In the genomic region with DNA sequence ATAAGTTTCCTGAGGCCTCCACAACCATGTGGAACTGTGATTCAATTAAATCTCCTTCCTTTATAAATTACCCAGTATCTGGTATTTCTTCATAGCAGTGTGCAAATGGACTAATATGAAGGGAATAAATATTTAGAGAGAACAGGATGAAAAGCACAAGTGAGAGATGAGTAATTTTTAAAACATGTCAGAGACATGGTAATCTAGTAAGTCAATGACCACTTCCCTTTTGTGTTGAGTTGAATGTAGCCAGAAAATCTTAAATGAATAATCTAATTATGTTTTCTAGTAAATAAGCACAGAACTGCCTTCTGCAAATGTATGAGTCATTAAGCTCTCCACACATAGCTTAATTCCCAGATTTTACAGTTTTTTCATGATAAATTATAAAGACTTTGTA, we compare ENCODE assay signal across 23 cellular contexts.
DNase-seq lines count a peak whose midpoint lies in the region; ATAC-seq, FAIRE-seq and TF ChIP-seq lines count a peak whose summit lies in the region.
"Had no signal": no experiment of that assay in that cellular context is flagged by ENCODE, and none has a peak within 500 bp of the region (broad histone marks: within the 10 kb centered on the region; RNA-seq: fewer than 3 reads in every experiment).

No MANE protein-coding gene starts in this region.

- TF ChIP-seq POLR2A in H54 (IDR thresholded peaks at IDR 0.05; ENCODE audit: low read depth, low read length): no peak

- peak; percentile 35 for ATAC-seq in PC-3
- no peak for ATAC-seq in HG02885 (IDR thresholded peaks at IDR 0.05; ENCODE audit: poor library complexity, unreplicated experiment)
- ATAC-seq: activated CD8-positive, alpha-beta T cell treated with anti-CD3 and anti-CD28 coated beads, Interleukin-2, amount 10 ng/mL, durations not matched to agents 7 days and 5 days; mucosa of descending colon; stimulated activated naive B cell treated with anti-CD40 and anti-IgM and Interleukin-4, amounts not matched to agents 10 μg/mL and 1 μg/mL and 100 μg/mL, for 72 hours had no signal

- H3K4me1 ChIP-seq in PC-3 (ENCODE audit: insufficient read depth, low read length): no peaks in the 10 kb centered on the region
- H3K4me1 ChIP-seq: adrenal gland, prostate gland, testis, uterus had no signal

- no peaks in the 10 kb centered on the region for H3K36me3 ChIP-seq in PC-3 (ENCODE audit: low read depth, low read length)
- H3K36me3 ChIP-seq: adrenal gland, prostate gland, uterus had no signal

- H3K9me2 ChIP-seq in PC-3 (replicated peaks; ENCODE audit: low read length): no peaks in the 10 kb centered on the region

- intact Hi-C loops in PC-3 (cut with micrococcal nuclease): no loop called here

- TF ChIP-seq CTCF in PC-3 (conservative IDR thresholded peaks at IDR 0.05; ENCODE audit: low read depth, low read length) (no peak), epithelial cell of esophagus (IDR thresholded peaks at IDR 0.05; ENCODE audit: insufficient read depth, low read depth, low read length, missing control alignments) (no peak), retinal pigment epithelial cell (conservative IDR thresholded peaks at IDR 0.05; ENCODE audit: low read depth, low read length) (no peak)

- H3K9ac ChIP-seq in PC-3 (ENCODE audit: low read length): no peak overlapping the region

- POLR2A ChIA-PET in PC-3 (lab: Charles Lee; ENCODE audit: unreplicated experiment): no interaction called here

- DNase-seq in H54 (ENCODE audit: insufficient read length, low spot score) (no peak), PC-3 (peak; percentile 1), epithelial cell of esophagus (ENCODE audit: low read depth) (peak; percentile 28), retinal pigment epithelial cell (ENCODE audit: low read depth) (peak; percentile 34), NCI-H1694 treated with DMSO at 0.1 percent for 48 hours (lab: John Stamatoyannopoulos, UW) (no peak), dedifferentiated amniotic fluid mesenchymal stem cell (ENCODE audit: extremely low spot score) (no peak)
- DNase-seq: activated CD4-positive, alpha-beta T cell treated with anti-CD3 and anti-CD28 coated beads for 1 hour; activated CD8-positive, alpha-beta T cell treated with anti-CD3 and anti-CD28 coated beads, Interleukin-2, amount 10 ng/mL, durations not matched to agents 7 days and 5 days; adrenal gland; GOT3; hippocampal formation; mucosa of descending colon; NCI-H1436; NCI-H524; nephron progenitor cell; Right ventricle myocardium superior; stimulated activated naive B cell treated with anti-CD40 and anti-IgM and Interleukin-4, amounts not matched to agents 10 μg/mL and 1 μg/mL and 100 μg/mL, for 72 hours; testis; uterus had no signal

- H3K27me3 ChIP-seq in PC-3 (ENCODE audit: low read length): no peaks in the 10 kb centered on the region
- H3K27me3 ChIP-seq: adrenal gland, testis, uterus had no signal

- FAIRE-seq in H54 (lab: Jason Lieb, UNC): peak; percentile 96
- FAIRE-seq: frontal cortex, islet of Langerhans had no signal

- CTCF ChIA-PET in PC-3 (lab: Charles Lee): no interaction called here

- H3K4me2 ChIP-seq in PC-3 (ENCODE audit: low read length): no peak overlapping the region

- no peaks in the 10 kb centered on the region for H3K9me3 ChIP-seq in PC-3 (ENCODE audit: low read length)
- H3K9me3 ChIP-seq: adrenal gland, mucosa of descending colon, prostate gland, testis, uterus had no signal

- H4K20me1 ChIP-seq in PC-3 (ENCODE audit: low read length): no peaks in the 10 kb centered on the region

- no peak overlapping the region for H2AFZ ChIP-seq in PC-3 (ENCODE audit: low read length)

- H3F3A ChIP-seq in PC-3 (ENCODE audit: low read length, unreplicated experiment): no peaks in the 10 kb centered on the region

- H3K79me2 ChIP-seq in PC-3 (ENCODE audit: low read length): no peaks in the 10 kb centered on the region

- no TSS peak for BruUV-seq in PC-3 (replicated peaks; lab: Mats Ljungman, UMichigan)

- no peak overlapping the region for H3K27ac ChIP-seq in PC-3 (ENCODE audit: low read length)
- H3K27ac ChIP-seq: adrenal gland, prostate gland, testis, uterus had no signal

- H3K4me3 ChIP-seq in PC-3 (ENCODE audit: low read length): no peak overlapping the region
- H3K4me3 ChIP-seq in epithelial cell of esophagus (ENCODE audit: low read length): no peak overlapping the region
- H3K4me3 ChIP-seq in retinal pigment epithelial cell (ENCODE audit: low read length): no peak overlapping the region
- H3K4me3 ChIP-seq: adrenal gland, mucosa of descending colon, prostate gland, testis, uterus had no signal

Comparison
In these comparisons a context has a peak if more than half of its experiments do, and no peak if none do; other contexts are left out.
1. DNase-seq: peak in PC-3 (single experiment), epithelial cell of esophagus (single experiment) and retinal pigment epithelial cell (single experiment); none in H54 (single experiment), NCI-H1694 treated with DMSO at 0.1 percent for 48 hours (single experiment) and dedifferentiated amniotic fluid mesenchymal stem cell (single experiment).